8 cellular contexts compared by ENCODE assay signal in the genomic region with DNA sequence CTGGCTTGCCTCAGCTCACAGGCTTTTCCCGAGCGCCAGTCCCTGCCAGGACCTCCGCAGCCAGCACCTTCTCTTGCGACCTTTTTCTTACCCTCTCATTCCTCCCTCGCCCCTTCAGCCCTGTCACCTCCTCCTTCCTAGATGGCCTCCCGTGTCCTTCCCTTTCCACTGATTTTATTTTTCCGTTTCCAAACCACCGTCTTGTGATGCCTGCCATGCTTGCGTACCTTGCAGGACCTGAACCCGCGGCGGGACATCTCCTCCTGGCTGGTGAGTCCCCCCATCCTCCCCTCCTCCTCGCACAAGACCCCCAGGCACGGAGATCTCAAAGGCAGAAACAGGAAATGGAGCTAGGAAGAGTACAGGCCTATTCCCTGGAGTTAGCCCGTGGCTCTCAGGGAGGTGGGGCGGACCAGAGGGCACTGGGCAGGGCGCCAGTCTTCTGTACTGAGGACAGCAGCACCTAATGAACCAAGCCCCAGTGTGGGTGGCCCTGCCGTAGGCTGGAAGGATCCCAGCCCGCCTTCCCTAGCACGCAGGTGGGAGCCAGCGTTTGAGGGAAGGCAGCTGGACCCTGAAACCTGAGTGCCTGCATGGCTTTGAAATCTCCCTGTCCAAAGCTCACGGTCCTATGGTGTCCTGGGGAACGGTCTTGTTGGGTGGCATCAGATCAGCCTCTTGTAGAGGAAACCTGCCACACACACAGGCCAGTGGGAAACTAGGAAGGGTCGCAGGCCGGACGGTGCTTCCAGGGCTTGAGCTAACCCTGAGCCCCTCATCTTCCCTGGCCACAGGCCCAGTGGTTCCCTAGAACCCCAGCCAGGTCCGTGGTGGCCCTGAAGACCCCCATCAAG. TPM values are rescaled to one million over a fixed set of nuclear protein-coding genes. Genes with fewer than 3 reads are reported as not detected.
DNase-seq lines count a peak whose midpoint lies in the region; ATAC-seq and TF ChIP-seq lines count a peak whose summit lies in the region.

No MANE protein-coding gene starts in this region.

- H3K4me1 ChIP-seq in BLaER1 (peaks cover 94% of the 10 kb centered on the region), testis (peaks cover 59% of the 10 kb centered on the region)

- POLR2A ChIA-PET in RWPE1 (lab: Yijun Ruan, JAX; ENCODE audit: low non-redundant PET): interaction anchor here (0.7 kb wide), 1 partner anchor 54 kb away, joined by 4 read pairs; no protein-coding TSS in a partner anchor

- H3K36me3 ChIP-seq in BLaER1 (peaks cover 32% of the 10 kb centered on the region), testis (ENCODE audit: low read depth, missing control alignments) (no peaks in the 10 kb centered on the region)

- TF ChIP-seq POLR2A in lower leg skin (IDR thresholded peaks at IDR 0.05) (no peak), testis (IDR thresholded peaks at IDR 0.05) (no peak)

- H4K20me1 ChIP-seq in BLaER1: peaks cover 44% of the 10 kb centered on the region

- H3K9ac ChIP-seq in BLaER1: peak overlapping the region; percentile 76

- 9 to 18% methylated on average over 22 to 27 of the region's 27 CpGs for WGBS in lower leg skin, 2 donors
- WGBS in testis, 2 donors: 1 to 17% methylated on average over 17 to 27 of the region's 27 CpGs

- no peaks in the 10 kb centered on the region for H3K9me3 ChIP-seq in BLaER1
- H3K9me3 ChIP-seq in testis: no peaks in the 10 kb centered on the region

- H3K27me3 ChIP-seq in BLaER1 (no peaks in the 10 kb centered on the region), testis (no peaks in the 10 kb centered on the region)

- CTCF ChIA-PET in RWPE1 (lab: Yijun Ruan, JAX): interaction anchor here (0.6 to 1.4 kb wide), 5 partner anchors 13 to 56 kb away, joined by 3 to 5 read pairs (median 4); no protein-coding TSS in a partner anchor

- TF ChIP-seq CTCF in HFF-Myc (IDR thresholded peaks at IDR 0.05; ENCODE audit: low read depth, low read length, missing control alignments) (no peak), RWPE1 (conservative IDR thresholded peaks at IDR 0.05; ENCODE audit: low read depth) (no peak), coronary artery (IDR thresholded peaks at IDR 0.05) (no peak), lower leg skin (IDR thresholded peaks at IDR 0.05) (peak in 1 of 3 donors; percentile 66), testis (IDR thresholded peaks at IDR 0.05) (no peak)

- H3K4me2 ChIP-seq in BLaER1: peak overlapping the region; percentile 94

- H3K4me3 ChIP-seq in BLaER1 (peak overlapping the region; percentile 72), HFF-Myc (replicated peaks; ENCODE audit: low read depth, low read length) (peak overlapping the region; percentile 83), coronary artery (peak overlapping the region; percentile 85), lower leg skin (ENCODE audit: low read depth, poor library complexity, severe bottlenecking) (peak overlapping the region; percentile 54), testis (peak overlapping the region; percentile 74 to 77)

- intact Hi-C loops in lower leg skin (cut with DNase I; ENCODE audit: low total_unique reads): loop anchor here (2.0 to 5.0 kb wide), 2 partner anchors 56 to 1817 kb away; partner anchors contain the start of gene EPOP
- intact Hi-C loops in testis (cut with DNase I; ENCODE audit: low total_unique reads): loop anchor here (5.0 kb wide), 1 partner anchor 53 kb away; no protein-coding TSS in a partner anchor

- ATAC-seq in HG02885 (IDR thresholded peaks at IDR 0.05; ENCODE audit: poor library complexity, unreplicated experiment): no peak

- DNase-seq in HFF-Myc (ENCODE audit: extremely low read depth, low read depth): no peak
- no peak for DNase-seq in RWPE1 (ENCODE audit: low spot score)
- peak; percentile 86 for DNase-seq in coronary artery (ENCODE audit: low spot score)
- DNase-seq in lower leg skin (ENCODE audit: low spot score in 2 of 2): peak in 1 of 2 donors; percentile 94
- DNase-seq in testis: peak; percentile 90
- no peak for DNase-seq in OCI-M2 (lab: John Stamatoyannopoulos, UW; ENCODE audit: unreplicated experiment)

- H3K27ac ChIP-seq in BLaER1 (peak overlapping the region; percentile 82), RWPE1 (peak overlapping the region; percentile 89), coronary artery (peak overlapping the region; percentile 61 to 91), testis (peak overlapping the region; percentile 75 to 89)

RNA-seq across cellular contexts. Expression of gene CISD3, which starts 0.6 kb away (rescaled TPM):
- total RNA-seq in lower leg skin (1 to 10 TPM; 3.7 to 7.8 (median 5.4) TPM), testis (10 to 100 TPM; 13.9 to 14.3 TPM)
- 25.7 TPM for polyA plus RNA-seq in testis (ENCODE audit: insufficient read depth, low read depth, low replicate concordance)

RNA-seq across cellular contexts. Expression of gene PCGF2, which starts 17.4 kb away (rescaled TPM):
- 10 to 100 TPM in 1 of 4 donors, 1 to 10 TPM in 3; 7.5 to 11.4 (median 8.6) TPM for total RNA-seq in lower leg skin
- total RNA-seq in testis: 10 to 100 TPM in 1 of 2 donors, 1 to 10 TPM in 1; 8.1 to 20.9 TPM
- 21.2 TPM for polyA plus RNA-seq in testis (ENCODE audit: insufficient read depth, low read depth, low replicate concordance)

RNA-seq across cellular contexts. Expression of gene PSMB3, which starts 21.8 kb away (rescaled TPM):
- total RNA-seq in lower leg skin: 100 to 1,000 TPM; 115 to 149 (median 139) TPM
- 100 to 1,000 TPM; 111 to 113 TPM for total RNA-seq in testis
- polyA plus RNA-seq in testis (ENCODE audit: insufficient read depth, low read depth, low replicate concordance): 144 TPM

RNA-seq across cellular contexts. Expression of gene MLLT6, which starts 25.7 kb away (rescaled TPM):
- total RNA-seq in lower leg skin: 10 to 100 TPM; 46.1 to 85.0 (median 54.0) TPM
- total RNA-seq in testis: 100 to 1,000 TPM; 157 to 176 TPM
- polyA plus RNA-seq in testis (ENCODE audit: insufficient read depth, low read depth, low replicate concordance): 86.9 TPM

RNA-seq across cellular contexts. Expression of gene EPOP, which starts 56.0 kb away (rescaled TPM):
- 1 to 10 TPM; 1.8 to 8.7 (median 3.3) TPM for total RNA-seq in lower leg skin
- total RNA-seq in testis: 10 to 100 TPM; 16.8 to 19.4 TPM
- 18.6 TPM for polyA plus RNA-seq in testis (ENCODE audit: insufficient read depth, low read depth, low replicate concordance)

Comparison
In these comparisons a context has a peak if more than half of its experiments do, and no peak if none do; other contexts are left out.
1. DNase-seq: peak in coronary artery (single experiment) and testis (single experiment); none in HFF-Myc (single experiment), RWPE1 (single experiment) and OCI-M2 (single experiment).
2. Peak in every context shown above with its lines, with median percentiles within 50 percentile points of each other: H3K27ac ChIP-seq and H3K4me3 ChIP-seq.